In the genomic region with DNA sequence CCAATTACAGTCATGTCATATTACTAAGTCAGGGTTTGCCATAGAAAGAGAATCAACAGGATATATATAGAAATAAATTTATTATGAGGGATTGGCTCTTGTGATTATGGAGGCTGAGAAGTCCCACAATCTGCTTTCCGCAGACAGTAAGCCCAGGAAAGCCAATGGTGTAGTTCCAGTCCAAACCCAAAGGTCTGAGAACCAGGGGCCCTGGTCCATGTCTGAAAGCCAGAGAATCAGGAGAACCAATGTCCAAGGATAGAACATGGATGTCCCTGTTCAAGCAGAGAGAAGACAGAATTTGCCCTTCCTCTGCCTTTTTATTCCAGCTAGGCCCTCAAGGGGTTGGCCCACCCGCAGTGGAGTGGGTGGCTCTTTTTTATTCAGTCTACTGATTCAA, we compare ENCODE assay signal across 18 cellular contexts. TPM values are rescaled to one million over a fixed set of nuclear protein-coding genes. Genes with fewer than 3 reads are reported as not detected.
"Had no signal": no experiment of that assay in that cellular context is flagged by ENCODE, and none has a peak within 500 bp of the region (broad histone marks: within the 10 kb centered on the region; RNA-seq: fewer than 3 reads in every experiment).

No MANE protein-coding gene starts in this region.

- H3K9me3 ChIP-seq: breast epithelium, esophagus muscularis mucosa, sigmoid colon, spleen had no signal

- H3K4me1 ChIP-seq: breast epithelium had no signal

- H3K27me3 ChIP-seq: breast epithelium, esophagus muscularis mucosa, heart right ventricle, sigmoid colon, spleen had no signal

- H3K9me3 Mint-ChIP-seq: activated CD4-positive, alpha-beta memory T cell treated with anti-CD3 and anti-CD28 coated beads, Interleukin-2, amount 10 ng/mL, durations not matched to agents 7 days and 5 days; T-helper 1 cell treated with Interleukin-12 subunit alpha and Interleukin-12 subunit beta and Interleukin-4 antibody, amounts not matched to agents 30 μg/mL and 1 μg/mL, for 36 hours had no signal

- H3K36me3 ChIP-seq: breast epithelium had no signal

- ATAC-seq: heart right ventricle, left ventricle myocardium superior had no signal

- H3K27ac Mint-ChIP-seq: activated CD4-positive, alpha-beta memory T cell treated with anti-CD3 and anti-CD28 coated beads, Interleukin-2, amount 10 ng/mL, durations not matched to agents 7 days and 5 days; T-helper 1 cell treated with Interleukin-12 subunit alpha and Interleukin-12 subunit beta and Interleukin-4 antibody, amounts not matched to agents 30 μg/mL and 1 μg/mL, for 36 hours had no signal

- H3K27ac ChIP-seq: breast epithelium, esophagus muscularis mucosa, heart right ventricle, sigmoid colon, spleen, VCaP had no signal

- H3K4me3 Mint-ChIP-seq: activated CD4-positive, alpha-beta memory T cell treated with anti-CD3 and anti-CD28 coated beads, Interleukin-2, amount 10 ng/mL, durations not matched to agents 7 days and 5 days; T-helper 1 cell treated with Interleukin-12 subunit alpha and Interleukin-12 subunit beta and Interleukin-4 antibody, amounts not matched to agents 30 μg/mL and 1 μg/mL, for 36 hours had no signal

- DNase-seq: activated CD4-positive, alpha-beta memory T cell treated with anti-CD3 and anti-CD28 coated beads, Interleukin-2, amount 10 ng/mL, durations not matched to agents 7 days and 5 days; activated CD4-positive, alpha-beta T cell treated with anti-CD3 and anti-CD28 coated beads for 1 hour; activated gamma-delta T cell treated with Interleukin-2 at 50 U/mL for 16 hours; aorta; cerebellar nuclear complex; effector CD4-positive, alpha-beta T cell; heart right ventricle; kidney glomerular epithelial cell; left ventricle myocardium superior; sigmoid colon; spleen; stimulated activated naive CD4-positive, alpha-beta T cell had no signal

- H3K4me3 ChIP-seq: breast epithelium, esophagus muscularis mucosa, heart right ventricle, sigmoid colon, spleen had no signal

- H3K27me3 Mint-ChIP-seq: activated CD4-positive, alpha-beta memory T cell treated with anti-CD3 and anti-CD28 coated beads, Interleukin-2, amount 10 ng/mL, durations not matched to agents 7 days and 5 days had no signal

RNA-seq across cellular contexts. Expression of gene FABP2, which starts 25.6 kb away (rescaled TPM):
- total RNA-seq: activated CD4-positive, alpha-beta memory T cell treated with anti-CD3 and anti-CD28 coated beads, Interleukin-2, amount 10 ng/mL, durations not matched to agents 7 days and 5 days; aorta; breast epithelium; esophagus muscularis mucosa; left ventricle myocardium superior; mononuclear cell; sigmoid colon; ureter had no signal
